In genomic region chr2:97014432-97014831, GRCh38 we compare ENCODE assay signal across 3 cellular contexts. TPM values are rescaled to one million over a fixed set of nuclear protein-coding genes. Genes with fewer than 3 reads are reported as not detected.
"Had no signal": no experiment of that assay in that cellular context is flagged by ENCODE, and none has a peak within 500 bp of the region (broad histone marks: within the 10 kb centered on the region; RNA-seq: fewer than 3 reads in every experiment).

No MANE protein-coding gene starts in this region.

RNA-seq across cellular contexts. Expression of gene FAM178B, which starts 28.1 kb away (rescaled TPM):
- total RNA-seq: M059J, MCF 10A, NCI-H460 had no signal
